Comparison of ENCODE assay signal across 17 cellular contexts in genomic region chr2:120681181-120681580, GRCh38. TPM values are rescaled to one million over a fixed set of nuclear protein-coding genes. Genes with fewer than 3 reads are reported as not detected.
DNase-seq lines count a peak whose midpoint lies in the region; ATAC-seq and FAIRE-seq lines count a peak whose summit lies in the region.
"Had no signal": no experiment of that assay in that cellular context is flagged by ENCODE, and none has a peak within 500 bp of the region (broad histone marks: within the 10 kb centered on the region; RNA-seq: fewer than 3 reads in every experiment).

No MANE protein-coding gene starts in this region.

- H3K9me3 ChIP-seq in T-helper 17 cell (ENCODE audit: control insufficient read depth, low read length, poor library complexity, severe bottlenecking): no peaks in the 10 kb centered on the region
- H3K9me3 ChIP-seq: BLaER1 had no signal

- H3K36me3 Mint-ChIP-seq in activated naive CD4-positive, alpha-beta T cell treated with anti-CD3 and anti-CD28 coated beads, Interleukin-2, amount 10 ng/mL, durations not matched to agents 7 days and 5 days: no peaks in the 10 kb centered on the region
- no peaks in the 10 kb centered on the region for H3K36me3 Mint-ChIP-seq in activated naive CD4-positive, alpha-beta T cell treated with anti-CD3 and anti-CD28 coated beads, Interleukin-2, amount 50 U/mL, for 72 hours
- H3K36me3 Mint-ChIP-seq in T-helper 17 cell (ENCODE audit: low read depth): no peaks in the 10 kb centered on the region
- H3K36me3 Mint-ChIP-seq: CD8-positive, alpha-beta T cell had no signal

- intact Hi-C loops in posterior vena cava (cut with DNase I): no loop called here

- CTCF ChIA-PET in activated naive CD4-positive, alpha-beta T cell treated with anti-CD3 and anti-CD28 coated beads, Interleukin-2, amount 10 ng/mL, durations not matched to agents 7 days and 5 days (lab: Charles Lee): interaction anchor here (0.6 to 2.7 kb wide), 14 partner anchors 9 to 1039 kb away, joined by 3 to 26 read pairs (median 4); no protein-coding TSS in a partner anchor

- peak; percentile 16 for DNase-seq in activated naive CD4-positive, alpha-beta T cell treated with anti-CD3 and anti-CD28 coated beads, Interleukin-2, amount 10 ng/mL, durations not matched to agents 7 days and 5 days
- DNase-seq in activated naive CD4-positive, alpha-beta T cell treated with anti-CD3 and anti-CD28 coated beads, Interleukin-2, amount 50 U/mL, for 72 hours (ENCODE audit: low spot score in 2 of 2): no peak
- DNase-seq in T-helper 17 cell (no peak), posterior vena cava (ENCODE audit: low spot score) (peak; percentile 74), urothelium cell line (ENCODE audit: low spot score) (no peak), RCC 7860 (ENCODE audit: low spot score) (no peak), left lobe of liver (ENCODE audit: low spot score) (no peak)
- DNase-seq: 8988T; Calu3; CD8-positive, alpha-beta T cell; DMS79 treated with DMSO at 0.1 percent for 48 hours; GF-D8; GOT3; H7 had no signal

- no peaks in the 10 kb centered on the region for H3K9me3 Mint-ChIP-seq in activated naive CD4-positive, alpha-beta T cell treated with anti-CD3 and anti-CD28 coated beads, Interleukin-2, amount 10 ng/mL, durations not matched to agents 7 days and 5 days
- no peaks in the 10 kb centered on the region for H3K9me3 Mint-ChIP-seq in activated naive CD4-positive, alpha-beta T cell treated with anti-CD3 and anti-CD28 coated beads, Interleukin-2, amount 50 U/mL, for 72 hours
- H3K9me3 Mint-ChIP-seq: CD8-positive, alpha-beta T cell had no signal

- peaks cover 48% of the 10 kb centered on the region for H3K27me3 Mint-ChIP-seq in activated naive CD4-positive, alpha-beta T cell treated with anti-CD3 and anti-CD28 coated beads, Interleukin-2, amount 10 ng/mL, durations not matched to agents 7 days and 5 days
- peaks cover 72% of the 10 kb centered on the region for H3K27me3 Mint-ChIP-seq in T-helper 17 cell

- FAIRE-seq in urothelium cell line (lab: Jason Lieb, UNC): peak; percentile 52
- no peak for FAIRE-seq in RCC 7860 (lab: Jason Lieb, UNC)

- no peak overlapping the region for H3K4me3 Mint-ChIP-seq in activated naive CD4-positive, alpha-beta T cell treated with anti-CD3 and anti-CD28 coated beads, Interleukin-2, amount 10 ng/mL, durations not matched to agents 7 days and 5 days
- peak overlapping the region; percentile 36 for H3K4me3 Mint-ChIP-seq in T-helper 17 cell
- H3K4me3 Mint-ChIP-seq: CD8-positive, alpha-beta T cell had no signal

- no peak for ATAC-seq in activated naive CD4-positive, alpha-beta T cell treated with anti-CD3 and anti-CD28 coated beads, Interleukin-2, amount 50 U/mL, for 72 hours
- ATAC-seq in T-helper 17 cell (no peak), left lobe of liver (no peak), HG03439 (IDR thresholded peaks at IDR 0.05; ENCODE audit: unreplicated experiment) (no peak)
- ATAC-seq: CD8-positive, alpha-beta T cell; HCT116 had no signal

- no peak overlapping the region for H3K27ac Mint-ChIP-seq in activated naive CD4-positive, alpha-beta T cell treated with anti-CD3 and anti-CD28 coated beads, Interleukin-2, amount 10 ng/mL, durations not matched to agents 7 days and 5 days
- peak overlapping the region in 1 of 2 donors; percentile 55 for H3K27ac Mint-ChIP-seq in activated naive CD4-positive, alpha-beta T cell treated with anti-CD3 and anti-CD28 coated beads, Interleukin-2, amount 50 U/mL, for 72 hours
- H3K27ac Mint-ChIP-seq in T-helper 17 cell: no peak overlapping the region
- H3K27ac Mint-ChIP-seq: CD8-positive, alpha-beta T cell had no signal

- H3K4me1 Mint-ChIP-seq in activated naive CD4-positive, alpha-beta T cell treated with anti-CD3 and anti-CD28 coated beads, Interleukin-2, amount 10 ng/mL, durations not matched to agents 7 days and 5 days: no peaks in the 10 kb centered on the region
- peaks cover 3% of the 10 kb centered on the region for H3K4me1 Mint-ChIP-seq in T-helper 17 cell

RNA-seq across cellular contexts. Expression of gene GLI2, which starts 54.5 kb away (rescaled TPM):
- total RNA-seq in activated naive CD4-positive, alpha-beta T cell treated with anti-CD3 and anti-CD28 coated beads, Interleukin-2, amount 50 U/mL, for 72 hours: not detected
- total RNA-seq in T-helper 17 cell (not detected), posterior vena cava (10 to 100 TPM; 13.0 to 21.1 TPM), left lobe of liver (0.30 TPM)
- total RNA-seq: CD8-positive, alpha-beta T cell had no signal

Comparison
In these comparisons a context has a peak if more than half of its experiments do, and no peak if none do; other contexts are left out.
1. DNase-seq: peak in activated naive CD4-positive, alpha-beta T cell treated with anti-CD3 and anti-CD28 coated beads, Interleukin-2, amount 10 ng/mL, durations not matched to agents 7 days and 5 days (single experiment) and posterior vena cava (single experiment); none in activated naive CD4-positive, alpha-beta T cell treated with anti-CD3 and anti-CD28 coated beads, Interleukin-2, amount 50 U/mL, for 72 hours (0 of 2), T-helper 17 cell (0 of 3), urothelium cell line (single experiment), RCC 7860 (single experiment) and left lobe of liver (single experiment).
2. RNA of gene GLI2, which starts 54.5 kb away (total RNA-seq): 13.0 to 21.1 TPM in posterior vena cava; 0.30 TPM in left lobe of liver (single experiment), not detected in activated naive CD4-positive, alpha-beta T cell treated with anti-CD3 and anti-CD28 coated beads, Interleukin-2, amount 50 U/mL, for 72 hours and not detected in T-helper 17 cell; every median in the first group is over 10 times any median in the second.